ENCODE assay signal across 8 cellular contexts in genomic region chr3:183877217-183877616, GRCh38. TPM values are rescaled to one million over a fixed set of nuclear protein-coding genes. Genes with fewer than 3 reads are reported as not detected.
DNase-seq lines count a peak whose midpoint lies in the region; ATAC-seq, FAIRE-seq and TF ChIP-seq lines count a peak whose summit lies in the region.
"Not testable (repeated sequence)": the region's sequence is repeated elsewhere in the genome, so short reads cannot be mapped to it uniquely, and the experiment has no call there.

No MANE protein-coding gene starts in this region.

- H3K4me2 ChIP-seq in astrocyte (ENCODE audit: low read length); mesenchymal stem cell (ENCODE audit: low read length, poor library complexity, severe bottlenecking): not testable (repeated sequence)

- peaks cover 17% of the 10 kb centered on the region for H3K36me3 Mint-ChIP-seq in activated CD8-positive, alpha-beta T cell treated with anti-CD3 and anti-CD28 coated beads for 36 hours (ENCODE audit: low read depth)
- not testable (repeated sequence) for H3K36me3 Mint-ChIP-seq in astrocyte (ENCODE audit: low read depth, unreplicated experiment)

- not testable (repeated sequence) for H2AFZ ChIP-seq in astrocyte (ENCODE audit: low read depth, low read length); mesenchymal stem cell (ENCODE audit: low read depth, low read length)

- not testable (repeated sequence) for H3K4me3 Mint-ChIP-seq in activated CD8-positive, alpha-beta T cell treated with anti-CD3 and anti-CD28 coated beads for 36 hours; astrocyte (ENCODE audit: unreplicated experiment)

- not testable (repeated sequence) for H3K27me3 Mint-ChIP-seq in activated CD8-positive, alpha-beta T cell treated with anti-CD3 and anti-CD28 coated beads for 36 hours; astrocyte (ENCODE audit: low read depth, unreplicated experiment)

- not testable (repeated sequence) for H3K18ac ChIP-seq in mesenchymal stem cell (ENCODE audit: low read depth in 1 of 2, low read length in 2 of 2)

- H4K20me1 ChIP-seq in astrocyte (ENCODE audit: insufficient read depth, low read length), result peaks cover 83% of the 10 kb centered on the region

- not testable (repeated sequence) for H4K91ac ChIP-seq in mesenchymal stem cell (ENCODE audit: low read length)

- H3K9me3 ChIP-seq in HEK293 (ENCODE audit: control insufficient read depth, insufficient read depth, low read depth, low read length); astrocyte (ENCODE audit: insufficient read depth, low read depth, low read length); mesenchymal stem cell (ENCODE audit: control insufficient read depth, low read length): not testable (repeated sequence)

- TF ChIP-seq CTCF in HEK293 (tag by site-specific recombination; IDR thresholded peaks at IDR 0.05); activated CD8-positive, alpha-beta T cell treated with anti-CD3 and anti-CD28 coated beads for 36 hours (IDR thresholded peaks at IDR 0.05); astrocyte (IDR thresholded peaks at IDR 0.05; ENCODE audit: insufficient read depth, low read depth, low read length); fibroblast of villous mesenchyme (IDR thresholded peaks at IDR 0.05; ENCODE audit: insufficient read depth, low read depth, low read length): not testable (repeated sequence)

- not testable (repeated sequence) for H3K4me3 ChIP-seq in HEK293 (ENCODE audit: low read depth, low read length); astrocyte (ENCODE audit: insufficient read depth, low read depth, low read length); fibroblast of villous mesenchyme (ENCODE audit: low read depth, low read length); mesenchymal stem cell (ENCODE audit: insufficient read depth in 1 of 2, low read depth in 1 of 2, low read length in 2 of 2)

- peaks cover 17% of the 10 kb centered on the region for H3K79me1 ChIP-seq in mesenchymal stem cell (replicated peaks; ENCODE audit: low read length, poor library complexity, severe bottlenecking)

- H3K27ac Mint-ChIP-seq in activated CD8-positive, alpha-beta T cell treated with anti-CD3 and anti-CD28 coated beads for 36 hours, result peak overlapping the region; percentile 55
- peak overlapping the region; percentile 50 for H3K27ac Mint-ChIP-seq in astrocyte (ENCODE audit: unreplicated experiment)

- peaks cover 0 to 16% of the 10 kb centered on the region in 2 experiments; a peak in 2 of 3 replicates for H3K36me3 ChIP-seq in HEK293 (ENCODE audit: control insufficient read depth in 2 of 2, insufficient read depth in 1 of 2, low read length in 2 of 2)
- H3K36me3 ChIP-seq in astrocyte (ENCODE audit: insufficient read depth, low read length), result not testable (repeated sequence)
- H3K36me3 ChIP-seq in mesenchymal stem cell (ENCODE audit: control insufficient read depth in 1 of 2, insufficient read depth in 2 of 2, low read depth in 1 of 2, low read length in 2 of 2), result peaks cover 11 to 16% of the 10 kb centered on the region in 2 experiments

- in situ Hi-C loops in SK-MEL-5 (cut with HindIII; ENCODE audit: low pct_unique_long_range_greater_than_20kb, low sequenced_read_pairs), result not testable (repeated sequence)

- H3K4me1 Mint-ChIP-seq in activated CD8-positive, alpha-beta T cell treated with anti-CD3 and anti-CD28 coated beads for 36 hours (ENCODE audit: low read depth), result peaks cover 39% of the 10 kb centered on the region
- H3K4me1 Mint-ChIP-seq in astrocyte (ENCODE audit: low read depth, unreplicated experiment), result not testable (repeated sequence)

- not testable (repeated sequence) for H3K14ac ChIP-seq in mesenchymal stem cell (ENCODE audit: low read length in 2 of 2)

- POLR2A ChIA-PET in HEK293 (lab: Yijun Ruan, JAX); activated CD8-positive, alpha-beta T cell treated with anti-CD3 and anti-CD28 coated beads for 36 hours (lab: Charles Lee): not testable (repeated sequence)

- DNase-seq in AML-193 (lab: John Stamatoyannopoulos, UW) (peak; percentile 23 to 24), MV-4-11 (lab: John Stamatoyannopoulos, UW) (peak; percentile 77), SK-MEL-5 (ENCODE audit: low read depth, low spot score) (peak; percentile 96), fibroblast of villous mesenchyme (ENCODE audit: low read depth) (peak; percentile 63), mesenchymal stem cell (peak; percentile 10)
- DNase-seq in activated CD8-positive, alpha-beta T cell treated with anti-CD3 and anti-CD28 coated beads for 36 hours; astrocyte (ENCODE audit: low read depth): not testable (repeated sequence)

- not testable (repeated sequence) for H3K9ac ChIP-seq in astrocyte (ENCODE audit: low read length); mesenchymal stem cell (ENCODE audit: low read length)

- not testable (repeated sequence) for H2BK120ac ChIP-seq in mesenchymal stem cell (ENCODE audit: low read depth, low read length)

- H3K79me2 ChIP-seq in astrocyte (ENCODE audit: insufficient read depth, low read length), result peaks cover 90% of the 10 kb centered on the region

- intact Hi-C loops in activated CD8-positive, alpha-beta T cell treated with anti-CD3 and anti-CD28 coated beads for 36 hours (cut with micrococcal nuclease), result not testable (repeated sequence)

- not testable (repeated sequence) for H3K27me3 ChIP-seq in astrocyte (ENCODE audit: insufficient read depth, low read length); mesenchymal stem cell (ENCODE audit: control insufficient read depth in 1 of 2, insufficient read depth in 1 of 2, low read length in 2 of 2)

- not testable (repeated sequence) for FAIRE-seq in astrocyte (lab: Jason Lieb, UNC)

- WGBS in mesenchymal stem cell, result 98% methylated on average over 4 of the region's 4 CpGs

- not testable (repeated sequence) for ATAC-seq in activated CD8-positive, alpha-beta T cell treated with anti-CD3 and anti-CD28 coated beads for 36 hours

- not testable (repeated sequence) for H3K27ac ChIP-seq in HEK293 (ENCODE audit: extremely low read depth, low read depth, low read length); astrocyte (ENCODE audit: low read depth, low read length); mesenchymal stem cell (ENCODE audit: low read length, poor library complexity, severe bottlenecking)

- not testable (repeated sequence) for H2AK5ac ChIP-seq in mesenchymal stem cell (ENCODE audit: low read length, severe bottlenecking)

- H4K8ac ChIP-seq in mesenchymal stem cell (ENCODE audit: low read length), result not testable (repeated sequence)

- not testable (repeated sequence) for H2BK15ac ChIP-seq in mesenchymal stem cell (ENCODE audit: low read depth, poor library complexity, severe bottlenecking)

- not testable (repeated sequence) for H3K9me3 Mint-ChIP-seq in activated CD8-positive, alpha-beta T cell treated with anti-CD3 and anti-CD28 coated beads for 36 hours; astrocyte (ENCODE audit: unreplicated experiment)

- H3K23ac ChIP-seq in mesenchymal stem cell (ENCODE audit: low read length in 2 of 2), result not testable (repeated sequence)

- not testable (repeated sequence) for H3K4ac ChIP-seq in mesenchymal stem cell (ENCODE audit: low read depth in 1 of 2, low read length in 2 of 2)

- not testable (repeated sequence) for H2BK5ac ChIP-seq in mesenchymal stem cell (ENCODE audit: low read depth, low read length, poor library complexity, severe bottlenecking)

- CTCF ChIA-PET in HEK293 (lab: Yijun Ruan, JAX); activated CD8-positive, alpha-beta T cell treated with anti-CD3 and anti-CD28 coated beads for 36 hours (lab: Charles Lee): not testable (repeated sequence)

- not testable (repeated sequence) for H2BK12ac ChIP-seq in mesenchymal stem cell (ENCODE audit: low read length in 2 of 2)

- not testable (repeated sequence) for H3K4me1 ChIP-seq in HEK293 (ENCODE audit: control insufficient read depth, insufficient read depth, low read length); astrocyte (ENCODE audit: insufficient read depth, low read length); mesenchymal stem cell (ENCODE audit: control insufficient read depth, insufficient read depth, low read depth, low read length)

TF ChIP-seq in HEK293, 187 proteins besides CTCF, POLR2A, EP300 and RAD21:
- TF ChIP-seq ZNF664 (tag by site-specific recombination; IDR thresholded peaks at IDR 0.05), result 0 out of 2 replicates have a peak, but pooled peaks have one; percentile 23

RNA-seq across cellular contexts. Expression of gene PARL, which starts 7.5 kb away (rescaled TPM):
- 55.4 and 68.7 TPM in 2 replicates for total RNA-seq in SK-MEL-5 (2014; rRNA removed; shearing (Covaris generic))
- polyA plus RNA-seq in SK-MEL-5 (2015; cell fraction: cytosol; rRNA removed), result 60.7 and 61.9 TPM in 2 replicates
- polyA plus RNA-seq in SK-MEL-5 (2015; cell fraction: nucleus; rRNA removed), result 35.4 and 41.2 TPM in 2 replicates
- total RNA-seq in activated CD8-positive, alpha-beta T cell treated with anti-CD3 and anti-CD28 coated beads for 36 hours, result 10 to 100 TPM; 80.0 to 83.5 TPM
- total RNA-seq in astrocyte (62.1 and 64.7 TPM in 2 replicates), fibroblast of villous mesenchyme (31.5 and 34.5 TPM in 2 replicates)
- 60.6 TPM for polyA plus RNA-seq in mesenchymal stem cell (2013, experiment 1 of 2)
- 62.2 TPM for polyA plus RNA-seq in mesenchymal stem cell (2013, experiment 2 of 2)

RNA-seq across cellular contexts. Expression of gene MAP6D1, which starts 51.8 kb away (rescaled TPM):
- 4.5 and 5.7 TPM in 2 replicates for total RNA-seq in SK-MEL-5 (2014; rRNA removed; shearing (Covaris generic))
- 8.2 and 10.1 TPM in 2 replicates for polyA plus RNA-seq in SK-MEL-5 (2015; cell fraction: cytosol; rRNA removed)
- polyA plus RNA-seq in SK-MEL-5 (2015; cell fraction: nucleus; rRNA removed), result 0.23 TPM in 1 of 2 replicates, not detected in the other
- total RNA-seq in activated CD8-positive, alpha-beta T cell treated with anti-CD3 and anti-CD28 coated beads for 36 hours, result 1 to 10 TPM; 3.8 to 4.3 TPM
- 4.6 and 4.8 TPM in 2 replicates for total RNA-seq in astrocyte
- total RNA-seq in fibroblast of villous mesenchyme, result 2.9 and 3.5 TPM in 2 replicates
- polyA plus RNA-seq in mesenchymal stem cell (2013, experiment 1 of 2), result 1.8 TPM
- 1.7 TPM for polyA plus RNA-seq in mesenchymal stem cell (2013, experiment 2 of 2)
